ENCODE assay signal across 8 cellular contexts in the genomic region with DNA sequence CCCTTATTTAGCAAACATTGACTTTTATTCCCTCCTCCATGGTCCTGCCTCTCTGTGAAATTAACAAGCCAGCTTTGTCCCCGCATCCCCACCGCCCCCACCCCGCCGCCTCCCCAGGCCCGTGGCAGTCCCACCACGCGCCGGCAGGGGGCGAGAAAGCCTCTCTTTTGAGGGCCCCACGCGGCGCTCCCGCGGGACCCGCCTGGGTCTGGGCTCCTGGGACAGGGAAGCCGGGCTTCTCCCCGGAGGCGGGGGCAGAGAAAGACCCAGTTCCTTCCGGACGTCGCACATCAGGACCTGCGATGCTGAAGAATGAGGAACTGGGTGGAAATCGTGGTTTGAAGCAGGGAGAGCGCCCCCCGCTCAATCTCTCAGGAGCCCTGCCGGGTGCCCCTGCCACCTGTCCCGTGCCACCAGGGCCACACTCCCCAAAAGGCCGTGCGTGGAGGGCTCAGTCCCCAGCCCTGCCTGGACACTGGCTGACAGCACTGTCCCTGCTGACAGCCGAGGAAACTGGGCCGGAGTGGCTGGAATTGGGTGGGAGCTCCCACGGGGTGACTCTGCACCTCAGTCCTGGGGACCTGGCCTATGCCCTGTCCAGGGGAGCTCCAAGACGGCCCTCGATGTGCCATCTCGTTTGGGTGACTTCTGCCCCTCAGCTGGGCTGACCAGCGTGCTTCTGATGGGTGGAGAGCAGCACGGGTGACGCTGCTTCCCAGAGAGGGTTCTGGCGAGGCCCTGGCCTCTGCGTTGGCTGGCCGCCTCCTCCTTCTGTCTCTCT. TPM values are rescaled to one million over a fixed set of nuclear protein-coding genes. Genes with fewer than 3 reads are reported as not detected.
DNase-seq lines count a peak whose midpoint lies in the region; ATAC-seq, FAIRE-seq and TF ChIP-seq lines count a peak whose summit lies in the region.

No MANE protein-coding gene starts in this region.

- H3K4me3 ChIP-seq in neutrophil (ENCODE audit: low read depth in 1 of 2, low read length in 1 of 2) (no peak overlapping the region), upper lobe of left lung (no peak overlapping the region)

- H3K27ac ChIP-seq in 22Rv1 (no peak overlapping the region), neutrophil (no peak overlapping the region), upper lobe of left lung (no peak overlapping the region)

- H3K4me1 ChIP-seq in neutrophil (ENCODE audit: control insufficient read depth in 1 of 2, insufficient read depth in 1 of 2, low read depth in 1 of 2, low read length in 1 of 2) (no peaks in the 10 kb centered on the region), upper lobe of left lung (peaks cover 0 to 5% (median 4%) of the 10 kb centered on the region in 4 donors)

- H3K27me3 ChIP-seq in neutrophil (peaks cover 19% of the 10 kb centered on the region), upper lobe of left lung (peaks cover 0 to 3% (median 0%) of the 10 kb centered on the region in 4 donors)

- WGBS in upper lobe of left lung, 2 donors: 29 to 37% methylated on average over 19 to 38 of the region's 41 CpGs

- DNase-seq in H54 (ENCODE audit: insufficient read length, low spot score) (peak; percentile 56), upper lobe of left lung (peak in 1 of 2 donors; percentile 94)
- peak; percentile 62 to 65 for DNase-seq in activated CD4-positive, alpha-beta T cell treated with anti-CD3 and anti-CD28 coated beads, Interleukin-2, amount 50 U/mL, for 48 hours

- peak; percentile 61 for ATAC-seq in esophagus mucosa
- peak; percentile 54 to 68 for ATAC-seq in upper lobe of left lung (ENCODE audit: low FRiP score in 2 of 2)
- no peak for ATAC-seq in HG03469 (IDR thresholded peaks at IDR 0.05; ENCODE audit: unreplicated experiment)
- ATAC-seq in HG02642 (IDR thresholded peaks at IDR 0.05; ENCODE audit: poor library complexity, unreplicated experiment): no peak

- no peaks in the 10 kb centered on the region for H3K9me3 ChIP-seq in neutrophil
- H3K9me3 ChIP-seq in upper lobe of left lung: peaks cover 0 to 9% (median 7%) of the 10 kb centered on the region in 4 donors

- TF ChIP-seq CTCF in 22Rv1 (IDR thresholded peaks at IDR 0.05) (peak; percentile 81), neutrophil (IDR thresholded peaks at IDR 0.05) (peak; percentile 64), upper lobe of left lung (IDR thresholded peaks at IDR 0.05) (peak in 5 of 6 experiments; percentile 39 to 94 (median 68))

- TF ChIP-seq POLR2A in H54 (IDR thresholded peaks at IDR 0.05; ENCODE audit: low read depth, low read length) (no peak), upper lobe of left lung (IDR thresholded peaks at IDR 0.05) (no peak)

- TF ChIP-seq EP300 in upper lobe of left lung (IDR thresholded peaks at IDR 0.05): no peak

- FAIRE-seq in H54 (lab: Jason Lieb, UNC): no peak

- H3K36me3 ChIP-seq in neutrophil (no peaks in the 10 kb centered on the region), upper lobe of left lung (no peaks in the 10 kb centered on the region)

RNA-seq across cellular contexts. Expression of a gene that starts 8.6 kb away (rescaled TPM):
- total RNA-seq in esophagus mucosa (not detected), upper lobe of left lung (not detected)

RNA-seq across cellular contexts. Expression of a gene that starts 56.3 kb away (rescaled TPM):
- total RNA-seq in esophagus mucosa: 0.44 TPM
- total RNA-seq in upper lobe of left lung: 10 to 100 TPM; 12.3 to 54.5 (median 21.2) TPM

Comparison
In these comparisons a context has a peak if more than half of its experiments do, and no peak if none do; other contexts are left out.
1. ATAC-seq: peak in esophagus mucosa (single experiment) and upper lobe of left lung (2 of 2); none in HG03469 (single experiment) and HG02642 (single experiment).
2. Peak in every context shown above with its lines, with median percentiles within 50 percentile points of each other: CTCF ChIP-seq.